ENCODE assay signal across 17 cellular contexts in the genomic region with DNA sequence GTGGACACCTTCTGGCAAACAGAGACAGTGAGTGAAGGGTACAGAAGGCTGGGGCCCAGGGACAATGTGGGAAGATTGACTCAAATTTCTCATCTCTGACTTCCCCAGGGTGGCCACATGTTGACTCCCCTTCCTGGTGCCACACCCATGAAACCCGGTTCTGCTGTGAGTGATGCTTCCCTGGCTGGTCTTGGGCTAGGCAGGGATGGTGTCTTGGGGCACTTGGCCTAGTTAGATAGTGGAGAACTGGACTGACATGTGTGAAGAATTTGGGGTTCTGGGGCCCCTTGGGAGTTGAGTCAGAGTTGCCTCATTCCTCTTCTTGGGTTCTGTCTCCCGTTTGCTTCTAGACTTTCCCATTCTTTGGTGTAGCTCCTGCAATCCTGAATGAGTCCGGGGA. TPM values are rescaled to one million over a fixed set of nuclear protein-coding genes. Genes with fewer than 3 reads are reported as not detected.
DNase-seq lines count a peak whose midpoint lies in the region; ATAC-seq and TF ChIP-seq lines count a peak whose summit lies in the region.
"Had no signal": no experiment of that assay in that cellular context is flagged by ENCODE, and none has a peak within 500 bp of the region (broad histone marks: within the 10 kb centered on the region; RNA-seq: fewer than 3 reads in every experiment).

No MANE protein-coding gene starts in this region.

- TF ChIP-seq POLR2A in adrenal gland (IDR thresholded peaks at IDR 0.05): no peak

- intact Hi-C loops in adrenal gland (cut with DNase I): no loop called here

- H3K9me3 ChIP-seq in adrenal gland (replicated peaks in 1 of 3): no peaks in the 10 kb centered on the region

- no peak for TF ChIP-seq CTCF in adrenal gland (IDR thresholded peaks at IDR 0.05)

- H3K27ac Mint-ChIP-seq in stimulated activated effector memory CD8-positive, alpha-beta T cell treated with anti-CD3 and anti-CD28 coated beads, Interleukin-12 subunit alpha, Interleukin-12 subunit beta, amount 100 ng/mL, for 72 hours: no peak overlapping the region
- H3K27ac Mint-ChIP-seq: activated B cell treated with CpG ODN at 0.5 μM for 24 hours; CD8-positive, alpha-beta T cell; endodermal cell; neural progenitor cell; T-helper 17 cell had no signal

- H3K9me3 Mint-ChIP-seq in stimulated activated effector memory CD8-positive, alpha-beta T cell treated with anti-CD3 and anti-CD28 coated beads, Interleukin-12 subunit alpha, Interleukin-12 subunit beta, amount 100 ng/mL, for 72 hours: no peaks in the 10 kb centered on the region
- H3K9me3 Mint-ChIP-seq: activated B cell treated with CpG ODN at 0.5 μM for 24 hours; CD8-positive, alpha-beta T cell; endodermal cell; neural progenitor cell had no signal

- H3K36me3 ChIP-seq in adrenal gland (replicated peaks in 1 of 2): peaks cover 0 to 42% of the 10 kb centered on the region in 2 donors
- H3K36me3 ChIP-seq: neural progenitor cell had no signal

- peak; percentile 35 to 41 for DNase-seq in activated T-cell treated with anti-CD3 and anti-CD28 coated beads, Interleukin-2, amount 50 U/mL, for 48 hours
- DNase-seq in activated T-cell treated with anti-CD3 and anti-CD28 coated beads, Interleukin-2, amount 50 U/mL, for 1 hour: no peak
- DNase-seq in AG20443 (ENCODE audit: low spot score) (peak; percentile 57), adrenal gland (no peak), anterior cingulate cortex (lab: John Stamatoyannopoulos, UW) (no peak)
- DNase-seq in stimulated activated effector memory CD8-positive, alpha-beta T cell treated with anti-CD3 and anti-CD28 coated beads, Interleukin-12 subunit alpha, Interleukin-12 subunit beta, amount 100 ng/mL, for 72 hours (ENCODE audit: low spot score in 2 of 2): no peak
- DNase-seq: activated B cell treated with CpG ODN at 0.5 μM for 24 hours; activated naive CD4-positive, alpha-beta T cell treated with anti-CD3 and anti-CD28 coated beads, Interleukin-2, amount 10 ng/mL, durations not matched to agents 7 days and 5 days; CD8-positive, alpha-beta T cell; endodermal cell; foreskin keratinocyte; NCI-H526 treated with DMSO at 0.1 percent for 48 hours; T-helper 17 cell had no signal

- H3K4me1 ChIP-seq in adrenal gland (replicated peaks in 1 of 2): peaks cover 14 to 19% of the 10 kb centered on the region in 2 donors
- H3K4me1 ChIP-seq: neural progenitor cell had no signal

- ATAC-seq in stimulated activated effector memory CD8-positive, alpha-beta T cell treated with anti-CD3 and anti-CD28 coated beads, Interleukin-12 subunit alpha, Interleukin-12 subunit beta, amount 100 ng/mL, for 72 hours: peak; percentile 50
- ATAC-seq in HG02884 (IDR thresholded peaks at IDR 0.05; ENCODE audit: unreplicated experiment): no peak
- no peak for ATAC-seq in HG02885 (IDR thresholded peaks at IDR 0.05; ENCODE audit: poor library complexity, unreplicated experiment)
- ATAC-seq: CD8-positive, alpha-beta T cell; foreskin keratinocyte; T-helper 17 cell had no signal

- peaks cover 39% of the 10 kb centered on the region for H3K4me1 Mint-ChIP-seq in stimulated activated effector memory CD8-positive, alpha-beta T cell treated with anti-CD3 and anti-CD28 coated beads, Interleukin-12 subunit alpha, Interleukin-12 subunit beta, amount 100 ng/mL, for 72 hours
- H3K4me1 Mint-ChIP-seq: activated B cell treated with CpG ODN at 0.5 μM for 24 hours, neural progenitor cell had no signal

- H3K4me3 ChIP-seq in adrenal gland: no peak overlapping the region
- H3K4me3 ChIP-seq: neural progenitor cell had no signal

- no peaks in the 10 kb centered on the region for H3K27me3 ChIP-seq in adrenal gland
- H3K27me3 ChIP-seq: foreskin keratinocyte, neural progenitor cell had no signal

- H3K36me3 Mint-ChIP-seq in stimulated activated effector memory CD8-positive, alpha-beta T cell treated with anti-CD3 and anti-CD28 coated beads, Interleukin-12 subunit alpha, Interleukin-12 subunit beta, amount 100 ng/mL, for 72 hours: peaks cover 4% of the 10 kb centered on the region

- 76 to 84% (median 79%) methylated on average over 3 of the region's 3 CpGs for WGBS in adrenal gland, 4 donors

- peak overlapping the region in 3 of 5 donors; percentile 73 to 89 (median 75) for H3K27ac ChIP-seq in adrenal gland
- H3K27ac ChIP-seq: foreskin keratinocyte, neural progenitor cell had no signal

- H3K4me3 Mint-ChIP-seq in stimulated activated effector memory CD8-positive, alpha-beta T cell treated with anti-CD3 and anti-CD28 coated beads, Interleukin-12 subunit alpha, Interleukin-12 subunit beta, amount 100 ng/mL, for 72 hours: no peak overlapping the region
- H3K4me3 Mint-ChIP-seq: activated B cell treated with CpG ODN at 0.5 μM for 24 hours; activated naive CD4-positive, alpha-beta T cell treated with anti-CD3 and anti-CD28 coated beads, Interleukin-2, amount 10 ng/mL, durations not matched to agents 7 days and 5 days; CD8-positive, alpha-beta T cell; endodermal cell; neural progenitor cell; T-helper 17 cell had no signal

RNA-seq across cellular contexts. Expression of a gene that starts 34.2 kb away (rescaled TPM):
- 10 to 100 TPM; 52.4 to 99.3 (median 78.0) TPM for total RNA-seq in adrenal gland
- 100 to 1,000 TPM in 2 of 3 donors, 10 to 100 TPM in 1; 61.9 to 120 (median 116) TPM for polyA plus RNA-seq in adrenal gland

RNA-seq across cellular contexts. Expression of a gene that starts 34.2 kb away (rescaled TPM):
- 1 to 10 TPM in 1 of 8 donors, under 1 TPM in 6, not detected in 1; 0.07 to 1.1 (median 0.43) TPM for total RNA-seq in adrenal gland
- polyA plus RNA-seq in adrenal gland: 1 to 10 TPM in 2 of 3 donors, under 1 TPM in 1; 0.11 to 9.6 (median 9.6) TPM
- total RNA-seq: Daoy had no signal

RNA-seq across cellular contexts. Expression of a gene that starts 45.0 kb away (rescaled TPM):
- total RNA-seq in adrenal gland: 100 to 1,000 TPM in 6 of 8 donors, 10 to 100 TPM in 2; 81.4 to 353 (median 128) TPM
- 100 to 1,000 TPM; 148 to 386 (median 161) TPM for polyA plus RNA-seq in adrenal gland

RNA-seq across cellular contexts. Expression of a gene that starts 48.8 kb away (rescaled TPM):
- total RNA-seq in adrenal gland: 10 to 100 TPM in 7 of 8 donors, 1 to 10 TPM in 1; 6.5 to 24.8 (median 15.8) TPM
- polyA plus RNA-seq in adrenal gland: 10 to 100 TPM in 2 of 3 donors, 1 to 10 TPM in 1; 5.3 to 27.8 (median 12.2) TPM

Comparison
In these comparisons a context has a peak if more than half of its experiments do, and no peak if none do; other contexts are left out.
1. DNase-seq: peak in activated T-cell treated with anti-CD3 and anti-CD28 coated beads, Interleukin-2, amount 50 U/mL, for 48 hours (2 of 2) and AG20443 (single experiment); none in activated T-cell treated with anti-CD3 and anti-CD28 coated beads, Interleukin-2, amount 50 U/mL, for 1 hour (single experiment), adrenal gland (0 of 7), stimulated activated effector memory CD8-positive, alpha-beta T cell treated with anti-CD3 and anti-CD28 coated beads, Interleukin-12 subunit alpha, Interleukin-12 subunit beta, amount 100 ng/mL, for 72 hours (0 of 2) and anterior cingulate cortex (0 of 58).